In the genomic region with DNA sequence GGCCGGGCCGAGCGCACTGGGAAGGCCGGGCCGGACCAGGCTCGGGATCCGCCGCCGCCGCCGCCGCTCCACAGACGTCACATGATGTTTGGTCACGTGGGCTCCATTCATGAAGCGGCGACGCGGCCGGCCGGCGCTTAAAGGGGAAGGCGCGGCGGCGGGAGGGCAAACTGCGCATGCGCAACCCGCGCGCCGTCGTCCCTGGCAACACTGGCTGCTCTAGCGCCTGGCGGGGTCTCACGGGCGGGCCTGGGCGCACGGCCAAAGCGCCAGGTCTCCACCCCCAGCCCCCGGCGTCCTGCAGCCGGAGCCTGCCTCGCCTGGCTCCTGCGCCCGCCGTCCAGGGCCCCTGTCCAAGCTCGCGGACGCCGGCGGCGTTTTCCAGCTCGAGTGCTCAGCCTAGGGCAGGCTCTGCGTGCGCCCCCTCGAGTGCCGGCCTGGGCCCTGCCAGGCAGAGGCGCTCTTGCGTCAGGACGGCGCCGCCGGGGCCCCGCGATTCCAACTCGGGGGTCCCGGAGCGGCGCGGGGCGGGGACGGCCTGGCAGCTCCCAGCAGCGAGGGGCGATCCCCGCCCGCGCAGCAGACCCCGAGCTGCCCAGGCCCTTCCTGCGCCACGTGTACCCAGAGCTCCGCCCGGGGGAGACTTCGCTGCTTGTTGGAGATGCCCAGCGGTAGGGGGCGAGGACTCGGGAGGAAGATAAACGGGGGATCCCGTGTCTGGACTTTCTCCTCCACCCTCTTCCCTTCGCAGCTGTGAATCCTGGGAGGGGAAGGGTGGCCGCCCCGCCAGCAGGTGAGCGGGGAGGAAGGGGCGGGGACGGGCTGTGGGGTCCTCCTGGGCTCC, we compare ENCODE assay signal across 8 cellular contexts. TPM values are rescaled to one million over a fixed set of nuclear protein-coding genes. Genes with fewer than 3 reads are reported as not detected.
DNase-seq lines count a peak whose midpoint lies in the region; ATAC-seq, FAIRE-seq and TF ChIP-seq lines count a peak whose summit lies in the region.

MAFG (minus strand) TSS at position 83 of the 844 bp plus-strand sequence. CDS start 4,550 bp downstream, outside the sequence.

- peaks cover 23 to 33% of the 10 kb centered on the region in 2 donors for H3K4me1 ChIP-seq in kidney (ENCODE audit: control insufficient read depth in 1 of 2, insufficient read depth in 1 of 2, low read depth in 1 of 2, low read length in 2 of 2)

- peak; percentile 49 for ATAC-seq in HG03378 (IDR thresholded peaks at IDR 0.05; ENCODE audit: unreplicated experiment)
- peak; percentile 69 to 70 for ATAC-seq in activated CD4-positive, CD25-positive, alpha-beta regulatory T cell treated with anti-CD3 and anti-CD28 coated beads, Interleukin-2, amount 50 U/mL, for 24 hours
- ATAC-seq in central memory CD8-positive, alpha-beta T cell (replicated peaks; ENCODE audit: extremely low read depth, poor library complexity, severe bottlenecking): peak; percentile 74

- H3K27ac ChIP-seq in kidney (ENCODE audit: low read depth in 2 of 2, low read length in 2 of 2): peak within 1 kb of the TSS; percentile 78 to 91

- peak within 1 kb of the TSS; percentile 25 to 80 for H3K9ac ChIP-seq in kidney (ENCODE audit: low read length in 2 of 2)

- peak; percentile 47 for TF ChIP-seq POLR2A in GM18951 (IDR thresholded peaks at IDR 0.05; ENCODE audit: extremely low read depth, insufficient read depth, insufficient read length)

- H3K36me3 Mint-ChIP-seq in central memory CD8-positive, alpha-beta T cell (ENCODE audit: insufficient read depth): peaks cover 10% of the 10 kb centered on the region

- peak; percentile 57 for DNase-seq in AG09309 (ENCODE audit: low read depth)
- peak; percentile 93 for DNase-seq in NCI-H446 treated with DMSO at 0.1 percent for 48 hours (lab: John Stamatoyannopoulos, UW)
- peak; percentile 81 to 85 for DNase-seq in central memory CD8-positive, alpha-beta T cell (ENCODE audit: low spot score in 2 of 2)
- peak; percentile 97 for DNase-seq in kidney
- peak; percentile 92 for DNase-seq in stimulated activated CD4-positive, alpha-beta T cell treated with anti-CD3 and anti-CD28 coated beads, Interleukin-15, amount 100 ng/mL, for 24 hours

- H3K36me3 ChIP-seq in kidney (ENCODE audit: control insufficient read depth in 1 of 2, insufficient read depth in 2 of 2, low read length in 2 of 2): no peaks in the 10 kb centered on the region

- in situ Hi-C loops in GM18951 (cut with MboI; ENCODE audit: low sequenced_read_pairs, unreplicated experiment): no loop called here

- no peak for TF ChIP-seq CTCF in AG09309 (IDR thresholded peaks at IDR 0.05; ENCODE audit: control insufficient read depth, insufficient read depth, low read depth, low read length, missing control alignments)
- TF ChIP-seq CTCF in kidney (IDR thresholded peaks at IDR 0.05; ENCODE audit: borderline replicate concordance, extremely low read depth, insufficient read depth): no peak

- peak within 1 kb of the TSS; percentile 76 for H3K27ac Mint-ChIP-seq in central memory CD8-positive, alpha-beta T cell (ENCODE audit: low read depth)

- no peaks in the 10 kb centered on the region for H3K9me3 Mint-ChIP-seq in central memory CD8-positive, alpha-beta T cell

- no peak for FAIRE-seq in kidney (lab: Jason Lieb, UNC)

- peak within 1 kb of the TSS; percentile 77 for H3K4me3 Mint-ChIP-seq in central memory CD8-positive, alpha-beta T cell

- H3K4me3 ChIP-seq in AG09309 (ENCODE audit: control insufficient read depth, low read depth, low read length) (peak within 1 kb of the TSS; percentile 78), kidney (ENCODE audit: low read length in 2 of 2) (peak within 1 kb of the TSS; percentile 59 to 68)

- intact Hi-C loops in kidney (cut with DNase I): no loop called here

- peaks cover 9% of the 10 kb centered on the region for H3K4me1 Mint-ChIP-seq in central memory CD8-positive, alpha-beta T cell

- H3K9me3 ChIP-seq in kidney (ENCODE audit: control insufficient read depth in 1 of 2, low read length in 2 of 2): no peaks in the 10 kb centered on the region

- peaks cover 31% of the 10 kb centered on the region for H3K27me3 Mint-ChIP-seq in central memory CD8-positive, alpha-beta T cell

RNA-seq across cellular contexts. Expression of gene MAFG, which starts in this region (rescaled TPM):
- 18.2 TPM for total RNA-seq in kidney
- polyA plus RNA-seq in kidney (ENCODE audit: insufficient read depth, low read depth, low replicate concordance): 8.3 TPM

Comparison
In these comparisons a context has a peak if more than half of its experiments do, and no peak if none do; other contexts are left out.
1. Peak in every context shown above with its lines: DNase-seq, ATAC-seq, H3K4me3 ChIP-seq and H3K27ac ChIP-seq.